In genomic region chr1:34518146-34518545, GRCh38 we compare ENCODE assay signal across 26 cellular contexts.
A peak's percentile ranks its signal among the peaks of the same experiment; 100 is the strongest.
DNase-seq lines count a peak whose midpoint lies in the region; ATAC-seq and TF ChIP-seq lines count a peak whose summit lies in the region.
"Had no signal": no experiment of that assay in that cellular context is flagged by ENCODE, and none has a peak within 500 bp of the region (broad histone marks: within the 10 kb centered on the region; RNA-seq: fewer than 3 reads in every experiment).

No MANE protein-coding gene starts in this region.

- WGBS in esophagus muscularis mucosa, result 76% methylated on average over 4 of the region's 4 CpGs
- 58% methylated on average over 4 of the region's 4 CpGs for WGBS in right lobe of liver (ENCODE audit: insufficient coverage, low coverage, low lambda C conversion rate, missing lambda C conversion rate)

- CTCF ChIA-PET in OCI-LY7 (lab: Charles Lee; ENCODE audit: unreplicated experiment), result no interaction called here

- intact Hi-C loops in esophagus muscularis mucosa (cut with DNase I), result no loop called here
- intact Hi-C loops in right lobe of liver (cut with DNase I), result no loop called here
- intact Hi-C loops in OCI-LY7 (cut with micrococcal nuclease; ENCODE audit: unreplicated experiment), result no loop called here

- DNase-seq in DMS 273 (lab: John Stamatoyannopoulos, UW; ENCODE audit: unreplicated experiment) (peak; percentile 78), HT1080 (ENCODE audit: low read depth) (peak; percentile 15), NCI-H524 (lab: John Stamatoyannopoulos, UW) (peak; percentile 87 to 92), esophagus muscularis mucosa (ENCODE audit: extremely low spot score) (peak; percentile 72), right lobe of liver (no peak), OCI-LY7 (ENCODE audit: low spot score) (no peak), osteoblast (ENCODE audit: insufficient read length, low spot score, missing footprints) (no peak)
- DNase-seq: 8988T; ACHN; BE2C; CD8-positive, alpha-beta memory T cell; DMS153; Karpas-422; MV-4-11; NCI-H1105; NCI-H1436 treated with DMSO at 0.1 percent for 48 hours; NCI-H2029; NCI-H226; NCI-H510A treated with DMSO at 0.1 percent for 48 hours; NCI-H774; SHP77; T-cell had no signal

- H4K20me1 ChIP-seq in OCI-LY7 (ENCODE audit: insufficient read depth, low read length) (no peaks in the 10 kb centered on the region), osteoblast (ENCODE audit: insufficient read depth, low read length) (no peaks in the 10 kb centered on the region)

- no peaks in the 10 kb centered on the region for H3K36me3 ChIP-seq in esophagus muscularis mucosa
- no peaks in the 10 kb centered on the region for H3K36me3 ChIP-seq in right lobe of liver
- H3K36me3 ChIP-seq in OCI-LY7 (ENCODE audit: insufficient read depth, low read length), result no peaks in the 10 kb centered on the region
- no peaks in the 10 kb centered on the region for H3K36me3 ChIP-seq in osteoblast (ENCODE audit: insufficient read depth, low read length)
- H3K36me3 ChIP-seq: BE2C had no signal

- no peaks in the 10 kb centered on the region for H3K4me1 ChIP-seq in esophagus muscularis mucosa
- no peaks in the 10 kb centered on the region for H3K4me1 ChIP-seq in right lobe of liver
- H3K4me1 ChIP-seq in OCI-LY7 (ENCODE audit: insufficient read depth, low read length, poor library complexity, severe bottlenecking), result no peaks in the 10 kb centered on the region
- no peaks in the 10 kb centered on the region for H3K4me1 ChIP-seq in osteoblast (ENCODE audit: insufficient read depth, low read length)
- H3K4me1 ChIP-seq: BE2C had no signal

- TF ChIP-seq POLR2A in esophagus muscularis mucosa (IDR thresholded peaks at IDR 0.05; ENCODE audit: low read depth) (no peak), right lobe of liver (IDR thresholded peaks at IDR 0.05) (no peak)

- H3K27ac ChIP-seq in esophagus muscularis mucosa (replicated peaks in 1 of 4) (no peak overlapping the region), right lobe of liver (no peak overlapping the region), OCI-LY7 (ENCODE audit: low read depth, low read length, poor library complexity, severe bottlenecking) (no peak overlapping the region), osteoblast (ENCODE audit: low read depth, low read length) (no peak overlapping the region)
- H3K27ac ChIP-seq: HL-60, RWPE1 had no signal

- no peak overlapping the region for H3K4me2 ChIP-seq in OCI-LY7 (ENCODE audit: low read length)
- H3K4me2 ChIP-seq in osteoblast (ENCODE audit: insufficient read depth, low read length), result no peak overlapping the region

- no peak for TF ChIP-seq CTCF in esophagus muscularis mucosa (IDR thresholded peaks at IDR 0.05)
- no peak for TF ChIP-seq CTCF in right lobe of liver (IDR thresholded peaks at IDR 0.05)
- no peak for TF ChIP-seq CTCF in OCI-LY7 (conservative IDR thresholded peaks at IDR 0.05; ENCODE audit: low read length)
- no peak for TF ChIP-seq CTCF in osteoblast (IDR thresholded peaks at IDR 0.05; ENCODE audit: extremely low read depth, low read depth, low read length)

- H3K79me2 ChIP-seq in OCI-LY7 (ENCODE audit: insufficient read depth, low read depth, low read length), result no peaks in the 10 kb centered on the region
- H3K79me2 ChIP-seq in osteoblast (ENCODE audit: insufficient read depth, low read length), result no peaks in the 10 kb centered on the region

- H3K9me2 ChIP-seq in OCI-LY7 (ENCODE audit: insufficient read depth, low read length), result no peaks in the 10 kb centered on the region

- no TSS peak for BruUV-seq in OCI-LY7 (replicated peaks; lab: Mats Ljungman, UMichigan)

- peaks cover 0 to 15% (median 0%) of the 10 kb centered on the region in 4 donors for H3K27me3 ChIP-seq in esophagus muscularis mucosa
- no peaks in the 10 kb centered on the region for H3K27me3 ChIP-seq in right lobe of liver
- no peaks in the 10 kb centered on the region for H3K27me3 ChIP-seq in osteoblast (ENCODE audit: insufficient read depth, low read length)
- H3K27me3 ChIP-seq: BE2C had no signal

- H2AFZ ChIP-seq in OCI-LY7 (ENCODE audit: low read length) (no peak overlapping the region), osteoblast (ENCODE audit: low read length) (no peak overlapping the region)

- H3K9me3 ChIP-seq in esophagus muscularis mucosa, result no peaks in the 10 kb centered on the region
- H3K9me3 ChIP-seq in right lobe of liver, result no peaks in the 10 kb centered on the region
- no peaks in the 10 kb centered on the region for H3K9me3 ChIP-seq in OCI-LY7 (ENCODE audit: low read length)
- H3K9me3 ChIP-seq in osteoblast (ENCODE audit: low read depth, low read length), result no peaks in the 10 kb centered on the region
- H3K9me3 ChIP-seq: BE2C had no signal

- POLR2A ChIA-PET in OCI-LY7 (lab: Charles Lee), result interaction anchor here (1.1 kb wide), 1 partner anchor 35 kb away, joined by 3 read pairs; no protein-coding TSS in a partner anchor

- no peak for ATAC-seq in right lobe of liver
- ATAC-seq: HCT116, HepG2, T-cell had no signal

- no peak for TF ChIP-seq EP300 in esophagus muscularis mucosa (IDR thresholded peaks at IDR 0.05)

- no peak overlapping the region for H3K4me3 ChIP-seq in esophagus muscularis mucosa
- H3K4me3 ChIP-seq in right lobe of liver, result no peak overlapping the region
- H3K4me3 ChIP-seq in OCI-LY7 (ENCODE audit: low read depth, low read length, poor library complexity, severe bottlenecking), result no peak overlapping the region
- no peak overlapping the region for H3K4me3 ChIP-seq in osteoblast (ENCODE audit: insufficient read depth, low read length)

Comparison
In these comparisons a context has a peak if more than half of its experiments do, and no peak if none do; other contexts are left out.
1. DNase-seq: peak in DMS 273 (single experiment), HT1080 (single experiment), NCI-H524 (2 of 2) and esophagus muscularis mucosa (single experiment); none in right lobe of liver (0 of 3), OCI-LY7 (single experiment) and osteoblast (single experiment).